In genomic region chr10:48681749-48682148, GRCh38 we compare ENCODE assay signal across 16 cellular contexts. TPM values are rescaled to one million over a fixed set of nuclear protein-coding genes. Genes with fewer than 3 reads are reported as not detected.
DNase-seq lines count a peak whose midpoint lies in the region; ATAC-seq and TF ChIP-seq lines count a peak whose summit lies in the region.
"Had no signal": no experiment of that assay in that cellular context is flagged by ENCODE, and none has a peak within 500 bp of the region (broad histone marks: within the 10 kb centered on the region; RNA-seq: fewer than 3 reads in every experiment).

No MANE protein-coding gene starts in this region.

- 0 out of 2 replicates have a peak overlapping the region, but pooled peaks have one; percentile 2 for H3K27ac ChIP-seq in DOHH2 (ENCODE audit: low read depth, low read length)

- no peaks in the 10 kb centered on the region for H4K20me1 ChIP-seq in DOHH2 (ENCODE audit: control insufficient read depth, insufficient read depth, low read depth, low read length)

- intact Hi-C loops in activated B cell treated with CpG ODN at 0.5 μM for 24 hours (cut with micrococcal nuclease), result no loop called here

- H3K4me1 Mint-ChIP-seq in activated B cell treated with CpG ODN at 0.5 μM for 24 hours (peaks cover 71% of the 10 kb centered on the region), naive B cell (peaks cover 57 to 87% (median 70%) of the 10 kb centered on the region in 3 donors)

- POLR2A ChIA-PET in activated B cell treated with CpG ODN at 0.5 μM for 24 hours (lab: Charles Lee), result interaction anchor here (1.3 to 9.8 kb wide), 2 partner anchors 8 to 12 kb away, joined by 4 to 536 read pairs; no protein-coding TSS in a partner anchor

- H3F3A ChIP-seq in DOHH2 (ENCODE audit: control insufficient read depth, insufficient read depth), result peaks cover 19% of the 10 kb centered on the region

- peaks cover 73% of the 10 kb centered on the region for H3K4me1 ChIP-seq in DOHH2 (ENCODE audit: control insufficient read depth, low read length)

- H3K36me3 ChIP-seq in DOHH2 (ENCODE audit: control insufficient read depth, low read length), result peaks cover 12% of the 10 kb centered on the region; the same call in 1 of the 2 replicates

- no peak for DNase-seq in activated B cell treated with CpG ODN at 0.5 μM for 24 hours
- no peak for DNase-seq in naive B cell
- DNase-seq in NCI-H128 (lab: John Stamatoyannopoulos, UW; ENCODE audit: unreplicated experiment), result no peak
- no peak for DNase-seq in 8988T
- DNase-seq in SKM-1 treated with dmso at 0.1 percent for 144 hours (lab: John Stamatoyannopoulos, UW; ENCODE audit: unreplicated experiment), result no peak
- DNase-seq: C1 segment of cervical spinal cord, DMS153, H7, IMR-90, NCI-H1417 treated with DMSO at 0.1 percent for 48 hours, NCI-H2029, NCI-H510A treated with DMSO at 0.1 percent for 48 hours, SW 1271 had no signal

- peaks cover 9% of the 10 kb centered on the region for H3K9me3 ChIP-seq in DOHH2 (ENCODE audit: control insufficient read depth, insufficient read depth, low read length)

- no peaks in the 10 kb centered on the region for H3K9me2 ChIP-seq in DOHH2 (replicated peaks; ENCODE audit: control insufficient read depth, low read length)

- H3K9me3 Mint-ChIP-seq in activated B cell treated with CpG ODN at 0.5 μM for 24 hours (peaks cover 12% of the 10 kb centered on the region), naive B cell (peaks cover 0 to 10% (median 6%) of the 10 kb centered on the region in 7 donors)

- TF ChIP-seq CTCF in DOHH2 (IDR thresholded peaks at IDR 0.05; ENCODE audit: low read depth, low read length, poor library complexity, severe bottlenecking) (no peak), activated B cell treated with CpG ODN at 0.5 μM for 24 hours (IDR thresholded peaks at IDR 0.05) (no peak)

- H3K79me2 ChIP-seq in DOHH2 (ENCODE audit: control insufficient read depth, low read length), result peaks cover 20% of the 10 kb centered on the region

- H3K4me3 Mint-ChIP-seq in activated B cell treated with CpG ODN at 0.5 μM for 24 hours, result peak overlapping the region; percentile 7
- peak overlapping the region in 6 of 8 donors; percentile 33 to 99 (median 60) for H3K4me3 Mint-ChIP-seq in naive B cell

- H3K27me3 Mint-ChIP-seq in activated B cell treated with CpG ODN at 0.5 μM for 24 hours (no peaks in the 10 kb centered on the region), naive B cell (no peaks in the 10 kb centered on the region)

- H3K4me3 ChIP-seq in DOHH2 (ENCODE audit: low read length), result peak overlapping the region; percentile 29

- peak overlapping the region; percentile 81 for H3K27ac Mint-ChIP-seq in activated B cell treated with CpG ODN at 0.5 μM for 24 hours
- H3K27ac Mint-ChIP-seq in naive B cell, result peak overlapping the region in 5 of 6 donors; percentile 95 to 100 (median 99)

- H3K36me3 Mint-ChIP-seq in activated B cell treated with CpG ODN at 0.5 μM for 24 hours (ENCODE audit: low read depth), result peaks cover 20% of the 10 kb centered on the region
- peaks cover 4 to 13% of the 10 kb centered on the region in 2 donors for H3K36me3 Mint-ChIP-seq in naive B cell

- CTCF ChIA-PET in activated B cell treated with CpG ODN at 0.5 μM for 24 hours (lab: Charles Lee), result interaction anchor here (0.8 to 1.8 kb wide), 3 partner anchors 9 to 24 kb away, joined by 3 to 5 read pairs (median 3); no protein-coding TSS in a partner anchor

- ATAC-seq in GM18868 (IDR thresholded peaks at IDR 0.05; ENCODE audit: unreplicated experiment) (peak; percentile 29), activated B cell treated with CpG ODN at 0.5 μM for 24 hours (ENCODE audit: low read depth) (peak; percentile 6), naive B cell (ENCODE audit: low read depth in 2 of 2) (no peak)

- peak overlapping the region; percentile 51 for H3K4me2 ChIP-seq in DOHH2 (ENCODE audit: low read length)

- no peaks in the 10 kb centered on the region for H3K27me3 ChIP-seq in DOHH2 (ENCODE audit: control insufficient read depth, low read length)

RNA-seq across cellular contexts. Expression of gene WDFY4, which starts 2.9 kb away (rescaled TPM):
- 480 and 488 TPM in 2 replicates for total RNA-seq in activated B cell treated with CpG ODN at 0.5 μM for 24 hours
- 10 to 100 TPM; 46.5 to 98.0 (median 80.0) TPM for polyA plus RNA-seq in naive B cell (ENCODE audit: low read depth in 6 of 6)
- total RNA-seq: H7, IMR-90 had no signal
- polyA plus RNA-seq: AG04450, IMR-90 had no signal

Comparison
In these comparisons a context has a peak if more than half of its experiments do, and no peak if none do; other contexts are left out.
1. ATAC-seq: peak in GM18868 (single experiment) and activated B cell treated with CpG ODN at 0.5 μM for 24 hours (single experiment); none in naive B cell (0 of 2).